In genomic region chr4:123110147-123110546, GRCh38 we compare ENCODE assay signal across 20 cellular contexts.
A peak's percentile ranks its signal among the peaks of the same experiment; 100 is the strongest.
DNase-seq lines count a peak whose midpoint lies in the region; ATAC-seq and TF ChIP-seq lines count a peak whose summit lies in the region.
"Had no signal": no experiment of that assay in that cellular context is flagged by ENCODE, and none has a peak within 500 bp of the region (broad histone marks: within the 10 kb centered on the region; RNA-seq: fewer than 3 reads in every experiment).

No MANE protein-coding gene starts in this region.

- POLR2A ChIA-PET in activated CD8-positive, alpha-beta T cell treated with anti-CD3 and anti-CD28 coated beads for 36 hours (lab: Charles Lee): no interaction called here

- H3K36me3 Mint-ChIP-seq in activated CD8-positive, alpha-beta T cell treated with anti-CD3 and anti-CD28 coated beads for 36 hours (ENCODE audit: low read depth): peaks cover 2% of the 10 kb centered on the region

- TF ChIP-seq CTCF in choroid plexus epithelial cell (conservative IDR thresholded peaks at IDR 0.05; ENCODE audit: low read depth, low read length) (no peak), fibroblast of the aortic adventitia (IDR thresholded peaks at IDR 0.05; ENCODE audit: insufficient read depth, low read length) (no peak), gastrocnemius medialis (IDR thresholded peaks at IDR 0.05 in 4 of 5, conservative IDR thresholded peaks at IDR 0.05 in 1 of 5) (no peak)
- no peak for TF ChIP-seq CTCF in activated CD8-positive, alpha-beta T cell treated with anti-CD3 and anti-CD28 coated beads for 36 hours (IDR thresholded peaks at IDR 0.05)

- no peaks in the 10 kb centered on the region for H3K27me3 ChIP-seq in gastrocnemius medialis
- H3K27me3 ChIP-seq: SJCRH30 had no signal

- ATAC-seq in left lobe of liver (peak; percentile 53), gastrocnemius medialis (peak; percentile 8 to 50)
- no peak for ATAC-seq in activated CD8-positive, alpha-beta T cell treated with anti-CD3 and anti-CD28 coated beads for 36 hours
- ATAC-seq: K562 had no signal

- peaks cover 8 to 14% of the 10 kb centered on the region in 2 donors for H3K4me1 ChIP-seq in gastrocnemius medialis
- H3K4me1 ChIP-seq: SJCRH30 had no signal

- H3K27ac Mint-ChIP-seq in activated CD8-positive, alpha-beta T cell treated with anti-CD3 and anti-CD28 coated beads for 36 hours: no peak overlapping the region

- H3K27ac ChIP-seq in gastrocnemius medialis: no peak overlapping the region
- H3K27ac ChIP-seq: SJCRH30 had no signal

- no peaks in the 10 kb centered on the region for H3K36me3 ChIP-seq in gastrocnemius medialis

- no peaks in the 10 kb centered on the region for H3K4me1 Mint-ChIP-seq in activated CD8-positive, alpha-beta T cell treated with anti-CD3 and anti-CD28 coated beads for 36 hours (ENCODE audit: low read depth)

- in situ Hi-C loops in gastrocnemius medialis (cut with MboI; ENCODE audit: low sequenced_read_pairs in 4 of 4): loop anchor here in 2 of 4 donors (25.0 kb wide), 1 partner anchor 1002 kb away; no protein-coding TSS in a partner anchor

- peaks cover 1% of the 10 kb centered on the region for H3K9me3 Mint-ChIP-seq in activated CD8-positive, alpha-beta T cell treated with anti-CD3 and anti-CD28 coated beads for 36 hours

- CTCF ChIA-PET in activated CD8-positive, alpha-beta T cell treated with anti-CD3 and anti-CD28 coated beads for 36 hours (lab: Charles Lee): no interaction called here

- TF ChIP-seq POLR2A in gastrocnemius medialis (IDR thresholded peaks at IDR 0.05): no peak

- H3K4me3 ChIP-seq in choroid plexus epithelial cell (ENCODE audit: low read depth, low read length) (no peak overlapping the region), fibroblast of the aortic adventitia (ENCODE audit: low read depth, low read length) (no peak overlapping the region), gastrocnemius medialis (no peak overlapping the region)
- H3K4me3 ChIP-seq: K562, SJCRH30 had no signal

- H3K27me3 Mint-ChIP-seq in activated CD8-positive, alpha-beta T cell treated with anti-CD3 and anti-CD28 coated beads for 36 hours: no peaks in the 10 kb centered on the region

- intact Hi-C loops in gastrocnemius medialis (cut with DNase I; ENCODE audit: low total_unique reads): no loop called here
- intact Hi-C loops in activated CD8-positive, alpha-beta T cell treated with anti-CD3 and anti-CD28 coated beads for 36 hours (cut with micrococcal nuclease): no loop called here

- DNase-seq in choroid plexus epithelial cell (ENCODE audit: low read depth): peak; percentile 51
- DNase-seq in fibroblast of the aortic adventitia (ENCODE audit: low read depth): peak; percentile 71
- no peak for DNase-seq in left lobe of liver (ENCODE audit: low spot score)
- DNase-seq in gastrocnemius medialis: no peak
- DNase-seq in NCI-H1694 treated with DMSO at 0.1 percent for 48 hours (lab: John Stamatoyannopoulos, UW): no peak
- no peak for DNase-seq in kidney glomerular epithelial cell (lab: John Stamatoyannopoulos, UW)
- no peak for DNase-seq in stimulated activated CD8-positive, alpha-beta memory T cell treated with anti-CD3 and anti-CD28 coated beads, Interleukin-4, amount 100 ng/mL, for 48 hours
- DNase-seq in activated CD8-positive, alpha-beta T cell treated with anti-CD3 and anti-CD28 coated beads for 36 hours: no peak
- DNase-seq: COR-L47; GOT3; MV-4-11; NCI-H1417; NCI-H2029 treated with DMSO at 0.1 percent for 48 hours; NCI-H2171 treated with DMSO at 0.1 percent for 48 hours; NCI-H446 treated with DMSO at 0.1 percent for 48 hours; NK-92 treated with Interleukin-12 subunit alpha and Interleukin-12 subunit beta, amount 100 ng/mL, for 24 hours; OCI-M1; RPMI8226; SJCRH30 had no signal

- H3K4me3 Mint-ChIP-seq in activated CD8-positive, alpha-beta T cell treated with anti-CD3 and anti-CD28 coated beads for 36 hours: no peak overlapping the region

- H3K9me3 ChIP-seq in gastrocnemius medialis: no peaks in the 10 kb centered on the region
- H3K9me3 ChIP-seq: SJCRH30 had no signal

Comparison
In these comparisons a context has a peak if more than half of its experiments do, and no peak if none do; other contexts are left out.
1. DNase-seq: peak in choroid plexus epithelial cell (single experiment) and fibroblast of the aortic adventitia (single experiment); none in left lobe of liver (single experiment), gastrocnemius medialis (0 of 2), NCI-H1694 treated with DMSO at 0.1 percent for 48 hours (single experiment), kidney glomerular epithelial cell (single experiment), stimulated activated CD8-positive, alpha-beta memory T cell treated with anti-CD3 and anti-CD28 coated beads, Interleukin-4, amount 100 ng/mL, for 48 hours (single experiment) and activated CD8-positive, alpha-beta T cell treated with anti-CD3 and anti-CD28 coated beads for 36 hours (single experiment).